ENCODE assay signal across 8 cellular contexts in genomic region chr17:7440823-7441174, GRCh38. TPM values are rescaled to one million over a fixed set of nuclear protein-coding genes. Genes with fewer than 3 reads are reported as not detected.
DNase-seq lines count a peak whose midpoint lies in the region; ATAC-seq, FAIRE-seq and TF ChIP-seq lines count a peak whose summit lies in the region.

No MANE protein-coding gene starts in this region.

- peaks cover 57% of the 10 kb centered on the region for H3K4me1 Mint-ChIP-seq in activated naive CD4-positive, alpha-beta T cell treated with anti-CD3 and anti-CD28 coated beads, Interleukin-2, amount 10 ng/mL, durations not matched to agents 7 days and 5 days
- H3K4me1 Mint-ChIP-seq in activated CD8-positive, alpha-beta memory T cell treated with anti-CD3 and anti-CD28 coated beads, Interleukin-2, amount 10 ng/mL, durations not matched to agents 7 days and 5 days, result peaks cover 51% of the 10 kb centered on the region

- no peak for DNase-seq in activated naive CD4-positive, alpha-beta T cell treated with anti-CD3 and anti-CD28 coated beads, Interleukin-2, amount 10 ng/mL, durations not matched to agents 7 days and 5 days
- no peak for DNase-seq in activated naive CD4-positive, alpha-beta T cell treated with anti-CD3 and anti-CD28 coated beads, Interleukin-2, amount 50 U/mL, for 72 hours (ENCODE audit: low spot score in 2 of 2)
- peak; percentile 46 for DNase-seq in activated CD8-positive, alpha-beta memory T cell treated with anti-CD3 and anti-CD28 coated beads, Interleukin-2, amount 10 ng/mL, durations not matched to agents 7 days and 5 days
- DNase-seq in urothelium cell line (ENCODE audit: low spot score) (peak; percentile 58), NCI-H187 treated with DMSO at 0.1 percent for 48 hours (lab: John Stamatoyannopoulos, UW) (no peak), prostate gland (ENCODE audit: low spot score) (no peak)

- H3K27ac Mint-ChIP-seq in activated naive CD4-positive, alpha-beta T cell treated with anti-CD3 and anti-CD28 coated beads, Interleukin-2, amount 10 ng/mL, durations not matched to agents 7 days and 5 days, result no peak overlapping the region
- H3K27ac Mint-ChIP-seq in activated naive CD4-positive, alpha-beta T cell treated with anti-CD3 and anti-CD28 coated beads, Interleukin-2, amount 50 U/mL, for 72 hours, result no peak overlapping the region
- no peak overlapping the region for H3K27ac Mint-ChIP-seq in activated CD8-positive, alpha-beta memory T cell treated with anti-CD3 and anti-CD28 coated beads, Interleukin-2, amount 10 ng/mL, durations not matched to agents 7 days and 5 days

- no peaks in the 10 kb centered on the region for H3K27me3 ChIP-seq in prostate gland (replicated peaks; ENCODE audit: insufficient read depth)

- CTCF ChIA-PET in activated naive CD4-positive, alpha-beta T cell treated with anti-CD3 and anti-CD28 coated beads, Interleukin-2, amount 10 ng/mL, durations not matched to agents 7 days and 5 days (lab: Charles Lee), result interaction anchor here (1.0 to 2.8 kb wide), 5 partner anchors 74 to 246 kb away, joined by 3 to 12 read pairs (median 4); partner anchors contain the start of gene TP53
- CTCF ChIA-PET in activated CD8-positive, alpha-beta memory T cell treated with anti-CD3 and anti-CD28 coated beads, Interleukin-2, amount 10 ng/mL, durations not matched to agents 7 days and 5 days (lab: Charles Lee), result interaction anchor here (0.8 to 2.7 kb wide), 10 partner anchors 14 to 247 kb away, joined by 3 to 13 read pairs (median 6); partner anchors contain the start of genes FXR2, SENP3 and TP53

- FAIRE-seq in urothelium cell line (lab: Jason Lieb, UNC), result no peak

- H3K36me3 Mint-ChIP-seq in activated naive CD4-positive, alpha-beta T cell treated with anti-CD3 and anti-CD28 coated beads, Interleukin-2, amount 10 ng/mL, durations not matched to agents 7 days and 5 days, result peaks cover 37% of the 10 kb centered on the region
- H3K36me3 Mint-ChIP-seq in activated naive CD4-positive, alpha-beta T cell treated with anti-CD3 and anti-CD28 coated beads, Interleukin-2, amount 50 U/mL, for 72 hours, result peaks cover 8 to 27% of the 10 kb centered on the region in 2 donors
- H3K36me3 Mint-ChIP-seq in activated CD8-positive, alpha-beta memory T cell treated with anti-CD3 and anti-CD28 coated beads, Interleukin-2, amount 10 ng/mL, durations not matched to agents 7 days and 5 days, result peaks cover 11% of the 10 kb centered on the region

- TF ChIP-seq POLR2A in prostate gland (IDR thresholded peaks at IDR 0.05), result no peak

- no peak for TF ChIP-seq CTCF in prostate gland (IDR thresholded peaks at IDR 0.05)

- H3K27ac ChIP-seq in prostate gland, result no peak overlapping the region

- no peaks in the 10 kb centered on the region for H3K9me3 Mint-ChIP-seq in activated naive CD4-positive, alpha-beta T cell treated with anti-CD3 and anti-CD28 coated beads, Interleukin-2, amount 10 ng/mL, durations not matched to agents 7 days and 5 days
- no peaks in the 10 kb centered on the region for H3K9me3 Mint-ChIP-seq in activated naive CD4-positive, alpha-beta T cell treated with anti-CD3 and anti-CD28 coated beads, Interleukin-2, amount 50 U/mL, for 72 hours
- H3K9me3 Mint-ChIP-seq in activated CD8-positive, alpha-beta memory T cell treated with anti-CD3 and anti-CD28 coated beads, Interleukin-2, amount 10 ng/mL, durations not matched to agents 7 days and 5 days (ENCODE audit: low read depth), result no peaks in the 10 kb centered on the region

- peaks cover 83% of the 10 kb centered on the region for H3K27me3 Mint-ChIP-seq in activated naive CD4-positive, alpha-beta T cell treated with anti-CD3 and anti-CD28 coated beads, Interleukin-2, amount 10 ng/mL, durations not matched to agents 7 days and 5 days
- peaks cover 53% of the 10 kb centered on the region for H3K27me3 Mint-ChIP-seq in activated CD8-positive, alpha-beta memory T cell treated with anti-CD3 and anti-CD28 coated beads, Interleukin-2, amount 10 ng/mL, durations not matched to agents 7 days and 5 days

- WGBS in prostate gland, result 9% methylated on average over 12 of the region's 12 CpGs

- ATAC-seq in activated naive CD4-positive, alpha-beta T cell treated with anti-CD3 and anti-CD28 coated beads, Interleukin-2, amount 50 U/mL, for 72 hours, result no peak
- ATAC-seq in activated CD8-positive, alpha-beta memory T cell treated with anti-CD3 and anti-CD28 coated beads, Interleukin-2, amount 10 ng/mL, durations not matched to agents 7 days and 5 days, result no peak
- no peak for ATAC-seq in HG03175 (IDR thresholded peaks at IDR 0.05; ENCODE audit: unreplicated experiment)

- H3K4me3 Mint-ChIP-seq in activated naive CD4-positive, alpha-beta T cell treated with anti-CD3 and anti-CD28 coated beads, Interleukin-2, amount 10 ng/mL, durations not matched to agents 7 days and 5 days, result peak overlapping the region; percentile 87
- peak overlapping the region; percentile 78 for H3K4me3 Mint-ChIP-seq in activated CD8-positive, alpha-beta memory T cell treated with anti-CD3 and anti-CD28 coated beads, Interleukin-2, amount 10 ng/mL, durations not matched to agents 7 days and 5 days

- H3K36me3 ChIP-seq in prostate gland, result no peaks in the 10 kb centered on the region

- H3K4me1 ChIP-seq in prostate gland (replicated peaks), result peaks cover 12% of the 10 kb centered on the region

- intact Hi-C loops in prostate gland (cut with DNase I), result no loop called here

- no peaks in the 10 kb centered on the region for H3K9me3 ChIP-seq in prostate gland

- H3K4me3 ChIP-seq in iPS-11a (ENCODE audit: low read depth, low read length), result peak overlapping the region; percentile 69
- H3K4me3 ChIP-seq in prostate gland, result no peak overlapping the region

RNA-seq across cellular contexts. Expression of gene FGF11, which starts 1.5 kb away (rescaled TPM):
- 10 to 100 TPM in 1 of 2 donors, 1 to 10 TPM in 1; 2.6 to 35.5 TPM for total RNA-seq in activated naive CD4-positive, alpha-beta T cell treated with anti-CD3 and anti-CD28 coated beads, Interleukin-2, amount 50 U/mL, for 72 hours
- total RNA-seq in activated CD8-positive, alpha-beta memory T cell treated with anti-CD3 and anti-CD28 coated beads, Interleukin-2, amount 10 ng/mL, durations not matched to agents 7 days and 5 days, result 1 to 10 TPM; 3.6 to 4.1 TPM
- 1 to 10 TPM; 1.2 to 4.2 TPM for total RNA-seq in prostate gland

RNA-seq across cellular contexts. Expression of gene CHRNB1, which starts 4.1 kb away (rescaled TPM):
- 10 to 100 TPM; 12.1 to 17.6 TPM for total RNA-seq in activated naive CD4-positive, alpha-beta T cell treated with anti-CD3 and anti-CD28 coated beads, Interleukin-2, amount 50 U/mL, for 72 hours
- total RNA-seq in activated CD8-positive, alpha-beta memory T cell treated with anti-CD3 and anti-CD28 coated beads, Interleukin-2, amount 10 ng/mL, durations not matched to agents 7 days and 5 days, result 10 to 100 TPM; 10.4 to 13.1 TPM
- 10 to 100 TPM in 1 of 2 donors, 1 to 10 TPM in 1; 6.9 to 10.4 TPM for total RNA-seq in prostate gland

RNA-seq across cellular contexts. Expression of gene TMEM102, which starts 5.6 kb away (rescaled TPM):
- 10 to 100 TPM in 1 of 2 donors, 1 to 10 TPM in 1; 9.2 to 13.2 TPM for total RNA-seq in activated naive CD4-positive, alpha-beta T cell treated with anti-CD3 and anti-CD28 coated beads, Interleukin-2, amount 50 U/mL, for 72 hours
- total RNA-seq in activated CD8-positive, alpha-beta memory T cell treated with anti-CD3 and anti-CD28 coated beads, Interleukin-2, amount 10 ng/mL, durations not matched to agents 7 days and 5 days, result 10 to 100 TPM; 13.9 to 16.7 TPM
- total RNA-seq in prostate gland, result 10 to 100 TPM in 1 of 2 donors, 1 to 10 TPM in 1; 9.9 to 10.3 TPM

RNA-seq across cellular contexts. Expression of gene SPEM3, which starts 12.1 kb away (rescaled TPM):
- not detected for total RNA-seq in activated naive CD4-positive, alpha-beta T cell treated with anti-CD3 and anti-CD28 coated beads, Interleukin-2, amount 50 U/mL, for 72 hours
- not detected for total RNA-seq in activated CD8-positive, alpha-beta memory T cell treated with anti-CD3 and anti-CD28 coated beads, Interleukin-2, amount 10 ng/mL, durations not matched to agents 7 days and 5 days
- under 1 TPM; 0.09 to 0.11 TPM for total RNA-seq in prostate gland

RNA-seq across cellular contexts. Expression of gene SPEM2, which starts 15.4 kb away (rescaled TPM):
- under 1 TPM in 1 of 2 donors, not detected in 1; 0.14 TPM for total RNA-seq in activated naive CD4-positive, alpha-beta T cell treated with anti-CD3 and anti-CD28 coated beads, Interleukin-2, amount 50 U/mL, for 72 hours
- total RNA-seq in activated CD8-positive, alpha-beta memory T cell treated with anti-CD3 and anti-CD28 coated beads, Interleukin-2, amount 10 ng/mL, durations not matched to agents 7 days and 5 days, result not detected
- total RNA-seq in prostate gland, result 1 to 10 TPM in 1 of 2 donors, not detected in 1; 5.3 TPM

Comparison
In these comparisons a context has a peak if more than half of its experiments do, and no peak if none do; other contexts are left out.
1. DNase-seq: peak in activated CD8-positive, alpha-beta memory T cell treated with anti-CD3 and anti-CD28 coated beads, Interleukin-2, amount 10 ng/mL, durations not matched to agents 7 days and 5 days (single experiment) and urothelium cell line (single experiment); none in activated naive CD4-positive, alpha-beta T cell treated with anti-CD3 and anti-CD28 coated beads, Interleukin-2, amount 10 ng/mL, durations not matched to agents 7 days and 5 days (single experiment), activated naive CD4-positive, alpha-beta T cell treated with anti-CD3 and anti-CD28 coated beads, Interleukin-2, amount 50 U/mL, for 72 hours (0 of 2), NCI-H187 treated with DMSO at 0.1 percent for 48 hours (single experiment) and prostate gland (single experiment).